In the genomic region with DNA sequence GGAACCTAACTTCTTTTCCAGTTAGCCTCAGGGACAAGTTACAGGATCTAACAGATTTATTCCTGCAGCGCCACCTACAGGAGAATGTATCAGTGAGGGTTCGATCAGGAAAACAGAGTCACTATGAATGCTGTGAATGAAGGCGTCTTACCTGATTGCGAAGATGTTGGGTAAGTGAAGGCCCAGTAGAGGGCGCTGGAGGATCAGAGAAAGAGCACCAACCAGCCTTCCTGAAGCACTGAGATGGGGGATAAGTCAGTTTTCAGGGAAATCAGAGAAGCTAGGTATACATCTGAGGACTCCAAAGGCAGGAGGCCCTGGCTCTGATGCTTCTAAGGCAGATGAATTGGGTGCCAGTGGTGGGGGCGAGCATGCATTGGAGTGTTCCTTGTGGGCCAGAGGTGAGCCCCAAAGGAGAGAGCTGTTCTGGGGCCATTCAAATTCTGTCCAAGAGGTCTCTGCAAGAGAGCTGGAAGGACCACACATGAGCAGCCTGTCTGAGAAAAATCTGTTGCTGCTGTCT, we compare ENCODE assay signal across 9 cellular contexts.
DNase-seq lines count a peak whose midpoint lies in the region; ATAC-seq and TF ChIP-seq lines count a peak whose summit lies in the region.
"Had no signal": no experiment of that assay in that cellular context is flagged by ENCODE, and none has a peak within 500 bp of the region (broad histone marks: within the 10 kb centered on the region; RNA-seq: fewer than 3 reads in every experiment).

No MANE protein-coding gene starts in this region.

- no peaks in the 10 kb centered on the region for H3K4me1 ChIP-seq in aorta (ENCODE audit: control insufficient read depth in 1 of 2, insufficient read depth in 2 of 2, low read length in 2 of 2)

- no peak overlapping the region for H3K4me2 ChIP-seq in SU-DHL-6 (ENCODE audit: low read depth, low read length, poor library complexity, severe bottlenecking)

- no peak overlapping the region for H3K27ac ChIP-seq in SU-DHL-6 (ENCODE audit: low read depth, low read length)
- H3K27ac ChIP-seq in aorta (ENCODE audit: low read depth in 1 of 2, low read length in 2 of 2) = no peak overlapping the region

- H3K36me3 ChIP-seq in SU-DHL-6 (ENCODE audit: low read length) = no peaks in the 10 kb centered on the region
- H3K36me3 ChIP-seq in aorta (ENCODE audit: control insufficient read depth in 1 of 2, insufficient read depth in 2 of 2, low read length in 1 of 2) = no peaks in the 10 kb centered on the region

- H2AFZ ChIP-seq in SU-DHL-6 (ENCODE audit: low read depth, low read length, severe bottlenecking) = no peak overlapping the region

- H3K9me3 Mint-ChIP-seq in Calu3 (ENCODE audit: low read depth, unreplicated experiment) = no peaks in the 10 kb centered on the region
- H3K9me3 Mint-ChIP-seq: activated naive CD4-positive, alpha-beta T cell treated with anti-CD3 and anti-CD28 coated beads, Interleukin-2, amount 50 U/mL, for 24 hours had no signal

- peak; percentile 80 for TF ChIP-seq CTCF in Calu3 (IDR thresholded peaks at IDR 0.05; ENCODE audit: unreplicated experiment)
- peak; percentile 97 for TF ChIP-seq CTCF in SU-DHL-6 (IDR thresholded peaks at IDR 0.05; ENCODE audit: insufficient read depth, low read length, poor library complexity, severe bottlenecking)
- TF ChIP-seq CTCF in epithelial cell of esophagus (IDR thresholded peaks at IDR 0.05; ENCODE audit: insufficient read depth, low read depth, low read length, missing control alignments) = peak; percentile 99

- CTCF ChIA-PET in Calu3 (lab: Charles Lee) = interaction anchor here (0.6 to 2.2 kb wide), 12 partner anchors 10 to 731 kb away, joined by 3 to 15 read pairs (median 4); no protein-coding TSS in a partner anchor

- H3K4me3 ChIP-seq in SU-DHL-6 (ENCODE audit: insufficient read depth, low read length, poor library complexity, severe bottlenecking) = no peak overlapping the region
- H3K4me3 ChIP-seq in epithelial cell of esophagus (ENCODE audit: low read length) = no peak overlapping the region
- H3K4me3 ChIP-seq in aorta (ENCODE audit: low read length in 2 of 2) = no peak overlapping the region

- WGBS in aorta, 2 donors = 11 to 12% methylated on average over 6 of the region's 6 CpGs

- H3K9me2 ChIP-seq in SU-DHL-6 (replicated peaks; ENCODE audit: insufficient read depth, low read length) = no peaks in the 10 kb centered on the region

- no TSS peak for BruUV-seq in Calu3 (replicated peaks; lab: Mats Ljungman, UMichigan)

- no peaks in the 10 kb centered on the region for H3K36me3 Mint-ChIP-seq in Calu3 (ENCODE audit: insufficient read depth, unreplicated experiment)
- H3K36me3 Mint-ChIP-seq: activated naive CD4-positive, alpha-beta T cell treated with anti-CD3 and anti-CD28 coated beads, Interleukin-2, amount 50 U/mL, for 24 hours had no signal

- H3K27ac Mint-ChIP-seq in Calu3 (ENCODE audit: unreplicated experiment) = no peak overlapping the region
- H3K27ac Mint-ChIP-seq: activated naive CD4-positive, alpha-beta T cell treated with anti-CD3 and anti-CD28 coated beads, Interleukin-2, amount 50 U/mL, for 24 hours had no signal

- intact Hi-C loops in Calu3 (cut with micrococcal nuclease; ENCODE audit: unreplicated experiment) (loop anchor here (1.0 to 5.0 kb wide), 5 partner anchors 61 to 593 kb away; no protein-coding TSS in a partner anchor), aorta (cut with DNase I) (loop anchor here in 1 of 2 donors (2.0 to 5.0 kb wide), 2 partner anchors 121 to 593 kb away; no protein-coding TSS in a partner anchor)

- DNase-seq in Calu3 (peak; percentile 80), NCI-H146 (lab: John Stamatoyannopoulos, UW) (peak; percentile 70), epithelial cell of esophagus (ENCODE audit: low read depth) (peak; percentile 96), myocyte (ENCODE audit: low read depth) (peak; percentile 71), aorta (peak in 1 of 2 donors; percentile 58)

- no peaks in the 10 kb centered on the region for H3K79me2 ChIP-seq in SU-DHL-6 (ENCODE audit: insufficient read depth, low read length)

- no peak overlapping the region for H3K9ac ChIP-seq in SU-DHL-6 (ENCODE audit: low read length)

- H3K27me3 ChIP-seq in SU-DHL-6 (ENCODE audit: low read length) (no peaks in the 10 kb centered on the region), aorta (ENCODE audit: control insufficient read depth in 1 of 2, insufficient read depth in 2 of 2, low read length in 1 of 2) (no peaks in the 10 kb centered on the region)

- no peaks in the 10 kb centered on the region for H4K20me1 ChIP-seq in SU-DHL-6 (ENCODE audit: low read depth, low read length)

- H3K4me1 Mint-ChIP-seq in Calu3 (ENCODE audit: low read depth, unreplicated experiment) = no peaks in the 10 kb centered on the region
- H3K4me1 Mint-ChIP-seq: activated naive CD4-positive, alpha-beta T cell treated with anti-CD3 and anti-CD28 coated beads, Interleukin-2, amount 50 U/mL, for 24 hours had no signal

- H3K27me3 Mint-ChIP-seq in Calu3 (ENCODE audit: unreplicated experiment) = no peaks in the 10 kb centered on the region
- H3K27me3 Mint-ChIP-seq: activated naive CD4-positive, alpha-beta T cell treated with anti-CD3 and anti-CD28 coated beads, Interleukin-2, amount 50 U/mL, for 24 hours had no signal

- H3K9me3 ChIP-seq in SU-DHL-6 (ENCODE audit: insufficient read depth, low read length) (no peaks in the 10 kb centered on the region), aorta (ENCODE audit: control insufficient read depth, low read length) (no peaks in the 10 kb centered on the region)

- no peaks in the 10 kb centered on the region for H3F3A ChIP-seq in SU-DHL-6 (ENCODE audit: insufficient read depth)

- H3K4me3 Mint-ChIP-seq in Calu3 (ENCODE audit: low read depth, unreplicated experiment) = no peak overlapping the region
- H3K4me3 Mint-ChIP-seq: activated naive CD4-positive, alpha-beta T cell treated with anti-CD3 and anti-CD28 coated beads, Interleukin-2, amount 50 U/mL, for 24 hours had no signal

- ATAC-seq in GM18868 (IDR thresholded peaks at IDR 0.05; ENCODE audit: unreplicated experiment) = peak; percentile 92
- ATAC-seq in HG03025 (IDR thresholded peaks at IDR 0.05; ENCODE audit: low FRiP score, unreplicated experiment) = peak; percentile 97
- ATAC-seq in aorta (ENCODE audit: low FRiP score) = peak; percentile 50
